Comparison of ENCODE assay signal across 33 cellular contexts in genomic region chr7:141537906-141538305, GRCh38. TPM values are rescaled to one million over a fixed set of nuclear protein-coding genes. Genes with fewer than 3 reads are reported as not detected.
DNase-seq lines count a peak whose midpoint lies in the region; ATAC-seq and TF ChIP-seq lines count a peak whose summit lies in the region.
"Had no signal": no experiment of that assay in that cellular context is flagged by ENCODE, and none has a peak within 500 bp of the region (broad histone marks: within the 10 kb centered on the region; RNA-seq: fewer than 3 reads in every experiment).

No MANE protein-coding gene starts in this region.

- no TSS peak for BruUV-seq in PC-3 (replicated peaks; lab: Mats Ljungman, UMichigan)

- CTCF ChIA-PET in HEK293 (lab: Yijun Ruan, JAX) (no interaction called here), PC-3 (lab: Charles Lee) (no interaction called here)

- H2AFZ ChIP-seq in PC-3 (ENCODE audit: low read length) = no peak overlapping the region

- H3K4me3 ChIP-seq in HEK293 (ENCODE audit: low read depth, low read length) = no peak overlapping the region
- H3K4me3 ChIP-seq in LNCaP clone FGC (ENCODE audit: low read depth, low read length) = no peak overlapping the region
- no peak overlapping the region for H3K4me3 ChIP-seq in PC-3 (ENCODE audit: low read length)
- H3K4me3 ChIP-seq in epithelial cell of esophagus (ENCODE audit: low read length) = no peak overlapping the region
- no peak overlapping the region for H3K4me3 ChIP-seq in Peyer's patch
- H3K4me3 ChIP-seq in brain microvascular endothelial cell (ENCODE audit: low read depth, low read length) = no peak overlapping the region
- H3K4me3 ChIP-seq: A549; BLaER1; BLaER1 treated with 17β-estradiol and CSF1 and Interleukin-3, amounts not matched to agents 10 nM and 100 nM had no signal

- H3K27me3 ChIP-seq in PC-3 (ENCODE audit: low read length) = 0 out of 2 replicates have a peak, but pooled peaks cover 15% of the 10 kb centered on the region
- no peaks in the 10 kb centered on the region for H3K27me3 ChIP-seq in Peyer's patch
- no peaks in the 10 kb centered on the region for H3K27me3 ChIP-seq in brain microvascular endothelial cell (replicated peaks)
- H3K27me3 ChIP-seq: BE2C; BLaER1; BLaER1 treated with 17β-estradiol and CSF1 and Interleukin-3, amounts not matched to agents 10 nM and 100 nM had no signal

- no peak overlapping the region for H3K4me2 ChIP-seq in PC-3 (ENCODE audit: low read length)
- H3K4me2 ChIP-seq: A549; BLaER1; BLaER1 treated with 17β-estradiol and CSF1 and Interleukin-3, amounts not matched to agents 10 nM and 100 nM had no signal

- H3K27ac ChIP-seq in HEK293 (ENCODE audit: extremely low read depth, low read depth, low read length) (no peak overlapping the region), PC-3 (ENCODE audit: low read length) (no peak overlapping the region), Peyer's patch (no peak overlapping the region), brain microvascular endothelial cell (no peak overlapping the region)
- H3K27ac ChIP-seq: 22Rv1; A549; BLaER1; BLaER1 treated with 17β-estradiol and CSF1 and Interleukin-3, amounts not matched to agents 10 nM and 100 nM; C4-2B had no signal

- no peak for TF ChIP-seq CTCF in HEK293 (tag by site-specific recombination; IDR thresholded peaks at IDR 0.05)
- TF ChIP-seq CTCF in LNCaP clone FGC (IDR thresholded peaks at IDR 0.05; ENCODE audit: control insufficient read depth, extremely low read depth, insufficient read depth) = no peak
- no peak for TF ChIP-seq CTCF in PC-3 (conservative IDR thresholded peaks at IDR 0.05; ENCODE audit: low read depth, low read length)
- TF ChIP-seq CTCF in epithelial cell of esophagus (IDR thresholded peaks at IDR 0.05; ENCODE audit: insufficient read depth, low read depth, low read length, missing control alignments) = no peak
- TF ChIP-seq CTCF in Peyer's patch (IDR thresholded peaks at IDR 0.05) = no peak
- no peak for TF ChIP-seq CTCF in brain microvascular endothelial cell (IDR thresholded peaks at IDR 0.05; ENCODE audit: low read depth, low read length, missing control alignments)

- no peaks in the 10 kb centered on the region for H4K20me1 ChIP-seq in PC-3 (ENCODE audit: low read length)
- H4K20me1 ChIP-seq: BLaER1; BLaER1 treated with 17β-estradiol and CSF1 and Interleukin-3, amounts not matched to agents 10 nM and 100 nM had no signal

- no peaks in the 10 kb centered on the region for H3K79me2 ChIP-seq in PC-3 (ENCODE audit: low read length)

- TF ChIP-seq POLR2A in Peyer's patch (IDR thresholded peaks at IDR 0.05) = no peak

- in situ Hi-C loops in brain microvascular endothelial cell (cut with HindIII; ENCODE audit: low pct_ligation_motif_present, low sequenced_read_pairs) = no loop called here

- H3K9me3 ChIP-seq in HEK293 (ENCODE audit: control insufficient read depth, insufficient read depth, low read depth, low read length) = no peaks in the 10 kb centered on the region
- no peaks in the 10 kb centered on the region for H3K9me3 ChIP-seq in PC-3 (ENCODE audit: low read length)
- no peaks in the 10 kb centered on the region for H3K9me3 ChIP-seq in Peyer's patch
- H3K9me3 ChIP-seq: A549; BE2C; BLaER1; BLaER1 treated with 17β-estradiol and CSF1 and Interleukin-3, amounts not matched to agents 10 nM and 100 nM; Caco-2 had no signal

- no peak for ATAC-seq in PC-3
- ATAC-seq: A549; CD8-positive, alpha-beta T cell had no signal

- no peaks in the 10 kb centered on the region for H3K9me2 ChIP-seq in PC-3 (replicated peaks; ENCODE audit: low read length)

- no peaks in the 10 kb centered on the region for H3K36me3 ChIP-seq in HEK293 (ENCODE audit: control insufficient read depth in 2 of 2, insufficient read depth in 1 of 2, low read length in 2 of 2)
- no peaks in the 10 kb centered on the region for H3K36me3 ChIP-seq in PC-3 (ENCODE audit: low read depth, low read length)
- H3K36me3 ChIP-seq in Peyer's patch = no peaks in the 10 kb centered on the region
- H3K36me3 ChIP-seq in brain microvascular endothelial cell (replicated peaks) = no peaks in the 10 kb centered on the region
- H3K36me3 ChIP-seq: BE2C; BLaER1; BLaER1 treated with 17β-estradiol and CSF1 and Interleukin-3, amounts not matched to agents 10 nM and 100 nM had no signal

- POLR2A ChIA-PET in HEK293 (lab: Yijun Ruan, JAX) (no interaction called here), PC-3 (lab: Charles Lee; ENCODE audit: unreplicated experiment) (no interaction called here)

- intact Hi-C loops in PC-3 (cut with micrococcal nuclease) = loop anchor here (5.0 to 10.0 kb wide), 3 partner anchors 463 to 876 kb away; partner anchors contain the start of gene TMEM178B

- no peaks in the 10 kb centered on the region for H3K4me1 ChIP-seq in HEK293 (ENCODE audit: control insufficient read depth, insufficient read depth, low read length)
- no peaks in the 10 kb centered on the region for H3K4me1 ChIP-seq in PC-3 (ENCODE audit: insufficient read depth, low read length)
- no peaks in the 10 kb centered on the region for H3K4me1 ChIP-seq in Peyer's patch
- H3K4me1 ChIP-seq: A549; BE2C; BLaER1; BLaER1 treated with 17β-estradiol and CSF1 and Interleukin-3, amounts not matched to agents 10 nM and 100 nM; Caco-2 had no signal

- no peaks in the 10 kb centered on the region for H3F3A ChIP-seq in PC-3 (ENCODE audit: low read length, unreplicated experiment)

- DNase-seq in LNCaP clone FGC (ENCODE audit: low read depth) = peak; percentile 54
- DNase-seq in PC-3 = peak; percentile 37
- DNase-seq in epithelial cell of esophagus (ENCODE audit: low read depth) = peak; percentile 38
- no peak for DNase-seq in activated CD4-positive, alpha-beta T cell treated with anti-CD3 and anti-CD28 coated beads, Interleukin-2, amount 50 U/mL, for 48 hours
- no peak for DNase-seq in NCI-H1417 (lab: John Stamatoyannopoulos, UW)
- DNase-seq in Peyer's patch = no peak
- DNase-seq in brain microvascular endothelial cell = no peak
- DNase-seq: 8988T; ACHN; AML-193; BE2C; C1 segment of cervical spinal cord; Caco-2; Calu3; CD4-positive, alpha-beta memory T cell; CD4-positive, alpha-beta T cell; CD4-positive, CD25-positive, alpha-beta regulatory T cell; CD8-positive, alpha-beta memory T cell; CD8-positive, alpha-beta T cell; COR-L47; DMS 273 treated with DMSO at 0.1 percent for 48 hours; DMS153; DMS53; DMS79; DMS79 treated with DMSO at 0.1 percent for 48 hours; DND-41; EL had no signal

- no peak overlapping the region for H3K9ac ChIP-seq in PC-3 (ENCODE audit: low read length)
- H3K9ac ChIP-seq: BLaER1; BLaER1 treated with 17β-estradiol and CSF1 and Interleukin-3, amounts not matched to agents 10 nM and 100 nM had no signal

TF ChIP-seq in HEK293, 187 proteins besides CTCF, POLR2A, EP300 and RAD21:
- TF ChIP-seq ZNF664 (tag by site-specific recombination; IDR thresholded peaks at IDR 0.05) = no peak
- TF ChIP-seq SCRT2 (tag by site-specific recombination; IDR thresholded peaks at IDR 0.05) = 0 out of 2 replicates have a peak, but pooled peaks have one; percentile 21

RNA-seq across cellular contexts. Expression of gene AGK, which starts 13.3 kb away (rescaled TPM):
- total RNA-seq in PC-3 (2014; rRNA removed) (38.2 and 40.3 TPM in 2 replicates), Peyer's patch (10 to 100 TPM in 3 of 4 donors, 1 to 10 TPM in 1; 8.4 to 47.0 (median 17.5) TPM)

Comparison
In these comparisons a context has a peak if more than half of its experiments do, and no peak if none do; other contexts are left out.
1. DNase-seq: peak in LNCaP clone FGC (single experiment), PC-3 (single experiment) and epithelial cell of esophagus (single experiment); none in activated CD4-positive, alpha-beta T cell treated with anti-CD3 and anti-CD28 coated beads, Interleukin-2, amount 50 U/mL, for 48 hours (0 of 2), NCI-H1417 (0 of 3), Peyer's patch (0 of 3) and brain microvascular endothelial cell (single experiment).